Comparison of ENCODE assay signal across 1 cellular context in the genomic region with DNA sequence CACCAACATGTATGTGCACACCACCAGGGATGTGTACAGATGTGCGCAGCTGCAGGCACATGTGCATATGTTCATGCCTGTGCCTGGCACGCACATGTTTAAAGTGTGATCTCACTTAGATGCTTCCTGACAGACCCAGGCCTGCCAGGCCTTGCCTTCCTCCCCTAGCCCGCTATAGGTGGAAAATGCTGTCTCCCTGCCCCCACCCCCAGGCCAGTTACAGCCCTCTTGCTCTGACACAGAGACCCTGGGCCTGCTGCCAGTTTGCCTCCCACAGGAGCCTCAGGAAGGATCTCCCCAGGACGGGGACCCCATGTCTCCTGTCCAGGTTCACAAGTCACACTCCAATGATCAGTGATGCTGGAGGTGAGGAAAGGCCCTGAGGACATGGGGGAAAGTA.
TF ChIP-seq lines count a peak whose summit lies in the region.

No MANE protein-coding gene starts in this region.

TF ChIP-seq in IMR-90, 13 proteins besides CTCF, POLR2A, EP300 and RAD21:
- TF ChIP-seq CHD1 (IDR thresholded peaks at IDR 0.05; ENCODE audit: low read depth, low read length): no peak
- TF ChIP-seq, protein P1, sequence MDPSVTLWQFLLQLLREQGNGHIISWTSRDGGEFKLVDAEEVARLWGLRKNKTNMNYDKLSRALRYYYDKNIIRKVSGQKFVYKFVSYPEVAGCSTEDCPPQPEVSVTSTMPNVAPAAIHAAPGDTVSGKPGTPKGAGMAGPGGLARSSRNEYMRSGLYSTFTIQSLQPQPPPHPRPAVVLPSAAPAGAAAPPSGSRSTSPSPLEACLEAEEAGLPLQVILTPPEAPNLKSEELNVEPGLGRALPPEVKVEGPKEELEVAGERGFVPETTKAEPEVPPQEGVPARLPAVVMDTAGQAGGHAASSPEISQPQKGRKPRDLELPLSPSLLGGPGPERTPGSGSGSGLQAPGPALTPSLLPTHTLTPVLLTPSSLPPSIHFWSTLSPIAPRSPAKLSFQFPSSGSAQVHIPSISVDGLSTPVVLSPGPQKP (IDR thresholded peaks at IDR 0.05; ENCODE audit: borderline replicate concordance, low read depth, low read length): no peak
- no peak for TF ChIP-seq MAZ (IDR thresholded peaks at IDR 0.05; ENCODE audit: borderline replicate concordance, low read depth, low read length)
- TF ChIP-seq CEBPB (IDR thresholded peaks at IDR 0.05; ENCODE audit: low read depth, low read length): no peak
- TF ChIP-seq SMC3 (IDR thresholded peaks at IDR 0.05; ENCODE audit: low read depth, low read length): no peak
- TF ChIP-seq FOS (IDR thresholded peaks at IDR 0.05; ENCODE audit: low read depth, low read length): no peak
- TF ChIP-seq, protein P2, sequence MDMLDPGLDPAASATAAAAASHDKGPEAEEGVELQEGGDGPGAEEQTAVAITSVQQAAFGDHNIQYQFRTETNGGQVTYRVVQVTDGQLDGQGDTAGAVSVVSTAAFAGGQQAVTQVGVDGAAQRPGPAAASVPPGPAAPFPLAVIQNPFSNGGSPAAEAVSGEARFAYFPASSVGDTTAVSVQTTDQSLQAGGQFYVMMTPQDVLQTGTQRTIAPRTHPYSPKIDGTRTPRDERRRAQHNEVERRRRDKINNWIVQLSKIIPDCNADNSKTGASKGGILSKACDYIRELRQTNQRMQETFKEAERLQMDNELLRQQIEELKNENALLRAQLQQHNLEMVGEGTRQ (IDR thresholded peaks at IDR 0.05; ENCODE audit: low read depth, low read length): no peak
- no peak for TF ChIP-seq RFX5 (IDR thresholded peaks at IDR 0.05; ENCODE audit: low read depth, low read length)
- no peak for TF ChIP-seq MAFK (IDR thresholded peaks at IDR 0.05; ENCODE audit: low read depth, low read length)
- TF ChIP-seq MXI1 (IDR thresholded peaks at IDR 0.05; ENCODE audit: borderline replicate concordance, low read depth, low read length): no peak
- no peak for TF ChIP-seq RCOR1 (IDR thresholded peaks at IDR 0.05; ENCODE audit: insufficient replicate concordance, low read length)
- TF ChIP-seq BHLHE40 (IDR thresholded peaks at IDR 0.05; ENCODE audit: low read depth, low read length): no peak
- TF ChIP-seq NFE2L2 (IDR thresholded peaks at IDR 0.05; ENCODE audit: low read depth, low read length): no peak
